Comparison of ENCODE assay signal across 19 cellular contexts in genomic region chr2:203867561-203868200, GRCh38. TPM values are rescaled to one million over a fixed set of nuclear protein-coding genes. Genes with fewer than 3 reads are reported as not detected.
DNase-seq lines count a peak whose midpoint lies in the region; ATAC-seq and TF ChIP-seq lines count a peak whose summit lies in the region.
"Had no signal": no experiment of that assay in that cellular context is flagged by ENCODE, and none has a peak within 500 bp of the region (broad histone marks: within the 10 kb centered on the region; RNA-seq: fewer than 3 reads in every experiment).

CTLA4 (plus strand) TSS chr2:203867771; CDS start chr2:203867943, 172 bp downstream.

- TF ChIP-seq CTCF in GM23338 (conservative IDR thresholded peaks at IDR 0.05; ENCODE audit: low read depth in 2 of 2) = no peak
- TF ChIP-seq CTCF in mucosa of descending colon (IDR thresholded peaks at IDR 0.05) = no peak
- TF ChIP-seq CTCF in type B pancreatic cell (conservative IDR thresholded peaks at IDR 0.05) = no peak

- peak within 1 kb of the TSS; percentile 96 to 100 (median 98) for H3K4me3 Mint-ChIP-seq in CD4-positive, CD25-positive, alpha-beta regulatory T cell
- H3K4me3 Mint-ChIP-seq in GM23338 (no peak within 1 kb of the TSS), type B pancreatic cell (no peak within 1 kb of the TSS)
- peak within 1 kb of the TSS; percentile 96 for H3K4me3 Mint-ChIP-seq in activated T-helper 2 cell treated with anti-CD3 and anti-CD28 coated beads, Interferon-gamma antibody, Interleukin-2, Interleukin-4, amounts not matched to agents 10 μg/mL and 5 μg/mL and 100 μg/mL, durations not matched to agents 14 hours and 24 hours and 36 hours (ENCODE audit: low read depth)
- H3K4me3 Mint-ChIP-seq: memory B cell, WTC11 had no signal

- peaks cover 30% of the 10 kb centered on the region for H3K36me3 ChIP-seq in CD4-positive, CD25-positive, alpha-beta regulatory T cell (ENCODE audit: control insufficient read depth, insufficient read depth, low read length)
- no peaks in the 10 kb centered on the region for H3K36me3 ChIP-seq in GM23338 (ENCODE audit: insufficient read depth)
- no peaks in the 10 kb centered on the region for H3K36me3 ChIP-seq in mucosa of descending colon (ENCODE audit: low read depth)
- H3K36me3 ChIP-seq: gastrocnemius medialis had no signal

- no peaks in the 10 kb centered on the region for H3K27me3 ChIP-seq in CD4-positive, CD25-positive, alpha-beta regulatory T cell (ENCODE audit: control insufficient read depth, insufficient read depth, low read length)
- H3K27me3 ChIP-seq in GM23338 (ENCODE audit: insufficient read depth) = no peaks in the 10 kb centered on the region
- H3K27me3 ChIP-seq: gastrocnemius medialis had no signal

- peak; percentile 54 to 59 for ATAC-seq in CD4-positive, CD25-positive, alpha-beta regulatory T cell (ENCODE audit: low read depth in 2 of 2)
- ATAC-seq in GM23338 = no peak
- ATAC-seq in mucosa of descending colon = peak; percentile 60
- ATAC-seq: gastrocnemius medialis, HCT116, K562, SK-N-SH treated with all-trans-retinoic acid at 6 μM for 48 hours, WTC11 had no signal

- intact Hi-C loops in activated T-helper 2 cell treated with anti-CD3 and anti-CD28 coated beads, Interferon-gamma antibody, Interleukin-2, Interleukin-4, amounts not matched to agents 10 μg/mL and 5 μg/mL and 100 μg/mL, durations not matched to agents 14 hours and 24 hours and 36 hours (cut with micrococcal nuclease) = loop anchor here (1.0 to 2.0 kb wide), 3 partner anchors 9 to 161 kb away; partner anchors contain the start of gene CD28
- intact Hi-C loops in mucosa of descending colon (cut with DNase I, micrococcal nuclease) = no loop called here

- no peaks in the 10 kb centered on the region for H3K79me2 ChIP-seq in GM23338 (replicated peaks; ENCODE audit: insufficient read depth)

- H3K9me3 Mint-ChIP-seq in CD4-positive, CD25-positive, alpha-beta regulatory T cell = peaks cover 0 to 9% (median 2%) of the 10 kb centered on the region in 7 donors
- H3K9me3 Mint-ChIP-seq in GM23338 = no peaks in the 10 kb centered on the region
- peaks cover 7% of the 10 kb centered on the region for H3K9me3 Mint-ChIP-seq in activated T-helper 2 cell treated with anti-CD3 and anti-CD28 coated beads, Interferon-gamma antibody, Interleukin-2, Interleukin-4, amounts not matched to agents 10 μg/mL and 5 μg/mL and 100 μg/mL, durations not matched to agents 14 hours and 24 hours and 36 hours
- peaks cover 8% of the 10 kb centered on the region for H3K9me3 Mint-ChIP-seq in type B pancreatic cell

- peak within 1 kb of the TSS; percentile 99 for H3K4me3 ChIP-seq in CD4-positive, CD25-positive, alpha-beta regulatory T cell (ENCODE audit: low read depth, low read length)
- no peak within 1 kb of the TSS for H3K4me3 ChIP-seq in GM23338
- H3K4me3 ChIP-seq in mucosa of descending colon = no peak within 1 kb of the TSS
- H3K4me3 ChIP-seq: gastrocnemius medialis, K562 had no signal

- peak within 1 kb of the TSS; percentile 8 for H2AFZ ChIP-seq in GM23338

- H3F3A ChIP-seq in GM23338 (replicated peaks; ENCODE audit: low read depth) = no peaks in the 10 kb centered on the region

- H3K27me3 Mint-ChIP-seq in CD4-positive, CD25-positive, alpha-beta regulatory T cell = no peaks in the 10 kb centered on the region
- H3K27me3 Mint-ChIP-seq in GM23338 (ENCODE audit: insufficient read depth, low read depth, poor library complexity) (no peaks in the 10 kb centered on the region), type B pancreatic cell (peaks cover 29% of the 10 kb centered on the region)
- H3K27me3 Mint-ChIP-seq in activated T-helper 2 cell treated with anti-CD3 and anti-CD28 coated beads, Interferon-gamma antibody, Interleukin-2, Interleukin-4, amounts not matched to agents 10 μg/mL and 5 μg/mL and 100 μg/mL, durations not matched to agents 14 hours and 24 hours and 36 hours (ENCODE audit: low read depth) = no peaks in the 10 kb centered on the region

- H3K9me2 ChIP-seq in GM23338 (ENCODE audit: insufficient read depth) = no peaks in the 10 kb centered on the region

- peaks cover 65% of the 10 kb centered on the region for H3K4me1 ChIP-seq in CD4-positive, CD25-positive, alpha-beta regulatory T cell (ENCODE audit: control insufficient read depth, insufficient read depth, low read length, poor library complexity, severe bottlenecking)
- H3K4me1 ChIP-seq in GM23338 (ENCODE audit: insufficient read depth) (no peaks in the 10 kb centered on the region), mucosa of descending colon (ENCODE audit: low read depth) (no peaks in the 10 kb centered on the region)
- H3K4me1 ChIP-seq: gastrocnemius medialis had no signal

- H3K27ac ChIP-seq in CD4-positive, CD25-positive, alpha-beta regulatory T cell (ENCODE audit: insufficient read depth, low read length, poor library complexity, severe bottlenecking) = peak within 1 kb of the TSS; percentile 95
- H3K27ac ChIP-seq in GM23338 (ENCODE audit: low read depth) = no peak within 1 kb of the TSS
- H3K27ac ChIP-seq: gastrocnemius medialis had no signal

- peaks cover 0 to 3% of the 10 kb centered on the region in 2 experiments for H3K9me3 ChIP-seq in CD4-positive, CD25-positive, alpha-beta regulatory T cell (ENCODE audit: control insufficient read depth in 2 of 2, low read length in 2 of 2)
- no peaks in the 10 kb centered on the region for H3K9me3 ChIP-seq in mucosa of descending colon
- H3K9me3 ChIP-seq: gastrocnemius medialis had no signal

- DNase-seq in CD4-positive, CD25-positive, alpha-beta regulatory T cell = peak in 2 of 3 donors; percentile 80 to 92
- DNase-seq in GM23338 (ENCODE audit: low spot score) (no peak), mucosa of descending colon (no peak), type B pancreatic cell (ENCODE audit: extremely low spot score, unreplicated experiment) (no peak), NCI-H748 treated with DMSO at 0.1 percent for 48 hours (lab: John Stamatoyannopoulos, UW) (no peak), RPMI8226 (no peak)
- DNase-seq in activated T-helper 2 cell treated with anti-CD3 and anti-CD28 coated beads, Interferon-gamma antibody, Interleukin-2, Interleukin-4, amounts not matched to agents 10 μg/mL and 5 μg/mL and 100 μg/mL, durations not matched to agents 14 hours and 24 hours and 36 hours (ENCODE audit: low spot score) = peak; percentile 29
- DNase-seq: activated gamma-delta T cell treated with Interleukin-2 at 50 U/mL for 16 hours, caudate nucleus, DMS79 treated with DMSO at 0.1 percent for 48 hours, gastrocnemius medialis, NCI-H1417, nucleus accumbens had no signal

- peak within 1 kb of the TSS; percentile 96 to 99 (median 99) for H3K27ac Mint-ChIP-seq in CD4-positive, CD25-positive, alpha-beta regulatory T cell
- H3K27ac Mint-ChIP-seq in GM23338 = no peak within 1 kb of the TSS
- peak within 1 kb of the TSS; percentile 95 for H3K27ac Mint-ChIP-seq in activated T-helper 2 cell treated with anti-CD3 and anti-CD28 coated beads, Interferon-gamma antibody, Interleukin-2, Interleukin-4, amounts not matched to agents 10 μg/mL and 5 μg/mL and 100 μg/mL, durations not matched to agents 14 hours and 24 hours and 36 hours
- no peak within 1 kb of the TSS for H3K27ac Mint-ChIP-seq in type B pancreatic cell
- H3K27ac Mint-ChIP-seq: memory B cell, WTC11 had no signal

- peaks cover 30 to 68% (median 42%) of the 10 kb centered on the region in 4 donors for H3K4me1 Mint-ChIP-seq in CD4-positive, CD25-positive, alpha-beta regulatory T cell
- H3K4me1 Mint-ChIP-seq in GM23338 (no peaks in the 10 kb centered on the region; the same call in 2 of the 3 replicates), type B pancreatic cell (ENCODE audit: unreplicated experiment) (peaks cover 8% of the 10 kb centered on the region)
- peaks cover 56% of the 10 kb centered on the region for H3K4me1 Mint-ChIP-seq in activated T-helper 2 cell treated with anti-CD3 and anti-CD28 coated beads, Interferon-gamma antibody, Interleukin-2, Interleukin-4, amounts not matched to agents 10 μg/mL and 5 μg/mL and 100 μg/mL, durations not matched to agents 14 hours and 24 hours and 36 hours (ENCODE audit: low read depth)
- H3K4me1 Mint-ChIP-seq: WTC11 had no signal

- H4K20me1 ChIP-seq in GM23338 (replicated peaks; ENCODE audit: insufficient read depth) = no peaks in the 10 kb centered on the region

- H3K4me2 ChIP-seq in GM23338 = no peak within 1 kb of the TSS

- peaks cover 47% of the 10 kb centered on the region for H3K36me3 Mint-ChIP-seq in CD4-positive, CD25-positive, alpha-beta regulatory T cell
- H3K36me3 Mint-ChIP-seq in GM23338 (ENCODE audit: low read depth) = no peaks in the 10 kb centered on the region
- peaks cover 56% of the 10 kb centered on the region for H3K36me3 Mint-ChIP-seq in activated T-helper 2 cell treated with anti-CD3 and anti-CD28 coated beads, Interferon-gamma antibody, Interleukin-2, Interleukin-4, amounts not matched to agents 10 μg/mL and 5 μg/mL and 100 μg/mL, durations not matched to agents 14 hours and 24 hours and 36 hours (ENCODE audit: low read depth)
- H3K36me3 Mint-ChIP-seq in type B pancreatic cell = no peaks in the 10 kb centered on the region
- H3K36me3 Mint-ChIP-seq: memory B cell, WTC11 had no signal

TF ChIP-seq in GM23338, 12 proteins besides CTCF, POLR2A, EP300 and RAD21 (continues in another document):
- TF ChIP-seq STAT1 (IDR thresholded peaks at IDR 0.05; ENCODE audit: unreplicated experiment) = no peak

RNA-seq across cellular contexts. Expression of gene CTLA4, which starts in this region (rescaled TPM):
- total RNA-seq in CD4-positive, CD25-positive, alpha-beta regulatory T cell = 459 TPM
- polyA plus RNA-seq in CD4-positive, CD25-positive, alpha-beta regulatory T cell = 10 to 100 TPM; 52.1 to 79.2 (median 55.7) TPM
- total RNA-seq in GM23338 (2014; rRNA removed; shearing (Covaris generic)) = not detected in 2 replicates
- not detected in 2 replicates for polyA plus RNA-seq in GM23338 (2016; fragmentation: Nextera tagmentation; extraction: Ambion mirVana)
- 166 and 180 TPM in 2 replicates for total RNA-seq in activated T-helper 2 cell treated with anti-CD3 and anti-CD28 coated beads, Interferon-gamma antibody, Interleukin-2, Interleukin-4, amounts not matched to agents 10 μg/mL and 5 μg/mL and 100 μg/mL, durations not matched to agents 14 hours and 24 hours and 36 hours
- total RNA-seq in mucosa of descending colon (under 1 TPM; 0.14 to 0.96 (median 0.51) TPM), type B pancreatic cell (ENCODE audit: low replicate concordance) (not detected in 2 replicates)
- total RNA-seq: gastrocnemius medialis, NCI-H460 had no signal

Comparison
In these comparisons a context has a peak if more than half of its experiments do, and no peak if none do; other contexts are left out.
1. RNA of gene CTLA4 (total RNA-seq): 459 TPM in CD4-positive, CD25-positive, alpha-beta regulatory T cell (single experiment) and 166 to 180 TPM in activated T-helper 2 cell treated with anti-CD3 and anti-CD28 coated beads, Interferon-gamma antibody, Interleukin-2, Interleukin-4, amounts not matched to agents 10 μg/mL and 5 μg/mL and 100 μg/mL, durations not matched to agents 14 hours and 24 hours and 36 hours; 0.14 to 0.96 TPM in mucosa of descending colon, not detected in GM23338 and not detected in type B pancreatic cell; every median in the first group is over 10 times any median in the second.
2. RNA of gene CTLA4 (polyA plus RNA-seq): 52.1 to 79.2 TPM in CD4-positive, CD25-positive, alpha-beta regulatory T cell; not detected in GM23338; every median in the first group is over 10 times any median in the second.
3. Peak in ATAC-seq in mucosa of descending colon; RNA of the gene not detected or under 1 TPM.
4. DNase-seq: peak in CD4-positive, CD25-positive, alpha-beta regulatory T cell (2 of 3) and activated T-helper 2 cell treated with anti-CD3 and anti-CD28 coated beads, Interferon-gamma antibody, Interleukin-2, Interleukin-4, amounts not matched to agents 10 μg/mL and 5 μg/mL and 100 μg/mL, durations not matched to agents 14 hours and 24 hours and 36 hours (single experiment); none in GM23338 (single experiment), mucosa of descending colon (0 of 3), type B pancreatic cell (single experiment), NCI-H748 treated with DMSO at 0.1 percent for 48 hours (single experiment) and RPMI8226 (single experiment).
5. H3K27ac Mint-ChIP-seq: peak in CD4-positive, CD25-positive, alpha-beta regulatory T cell (3 of 3) and activated T-helper 2 cell treated with anti-CD3 and anti-CD28 coated beads, Interferon-gamma antibody, Interleukin-2, Interleukin-4, amounts not matched to agents 10 μg/mL and 5 μg/mL and 100 μg/mL, durations not matched to agents 14 hours and 24 hours and 36 hours (single experiment); none in GM23338 (single experiment) and type B pancreatic cell (single experiment).
6. H3K4me3 Mint-ChIP-seq: peak in CD4-positive, CD25-positive, alpha-beta regulatory T cell (4 of 4) and activated T-helper 2 cell treated with anti-CD3 and anti-CD28 coated beads, Interferon-gamma antibody, Interleukin-2, Interleukin-4, amounts not matched to agents 10 μg/mL and 5 μg/mL and 100 μg/mL, durations not matched to agents 14 hours and 24 hours and 36 hours (single experiment); none in GM23338 (single experiment) and type B pancreatic cell (single experiment).